Comparison of ENCODE assay signal across 7 cellular contexts in the genomic region with DNA sequence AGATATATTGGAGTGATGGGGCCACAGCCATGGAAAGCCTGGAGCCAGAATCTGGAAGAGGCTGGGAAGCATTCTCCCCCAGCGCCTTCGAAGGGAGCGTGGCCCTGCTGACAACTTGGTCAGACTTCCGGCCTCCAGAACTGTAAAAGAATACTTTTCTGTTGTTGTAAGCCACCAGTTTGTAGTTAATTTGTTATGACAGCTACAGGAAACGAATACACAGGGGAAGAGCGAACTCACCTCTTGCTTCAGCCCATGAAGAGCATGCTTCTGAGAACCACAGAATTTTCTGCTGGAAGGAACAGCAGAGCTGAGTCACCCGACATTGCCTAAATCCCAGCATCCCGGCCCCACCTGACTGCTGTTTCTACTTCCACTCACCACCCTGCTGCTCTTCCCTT.
DNase-seq lines count a peak whose midpoint lies in the region; ATAC-seq lines count a peak whose summit lies in the region.

No MANE protein-coding gene starts in this region.

- no peaks in the 10 kb centered on the region for H3K36me3 ChIP-seq in skeletal muscle satellite cell (ENCODE audit: insufficient read depth, low read length)

- no peak overlapping the region for H3K4me3 ChIP-seq in skeletal muscle satellite cell (ENCODE audit: low read length)

- peak; percentile 99 for DNase-seq in RPMI7951 (ENCODE audit: low read depth)
- DNase-seq in fibroblast of peridontal ligament (ENCODE audit: extremely low read depth), result peak; percentile 99
- no peak for DNase-seq in NCI-H1930 (lab: John Stamatoyannopoulos, UW)
- no peak for DNase-seq in NCI-H526 treated with DMSO at 0.1 percent for 48 hours (lab: John Stamatoyannopoulos, UW)

- H3K27me3 ChIP-seq in skeletal muscle satellite cell (ENCODE audit: control insufficient read depth, insufficient read depth, low read length), result no peaks in the 10 kb centered on the region

- H3K9ac ChIP-seq in skeletal muscle satellite cell (ENCODE audit: low read depth, low read length), result peak overlapping the region; percentile 19

- H3K4me1 ChIP-seq in skeletal muscle satellite cell (ENCODE audit: control insufficient read depth, insufficient read depth, low read length), result peaks cover 46% of the 10 kb centered on the region

- peak; percentile 52 for ATAC-seq in GM21737 (IDR thresholded peaks at IDR 0.05; ENCODE audit: unreplicated experiment)
- ATAC-seq in HG03196 (IDR thresholded peaks at IDR 0.05; ENCODE audit: unreplicated experiment), result no peak

- H3K4me2 ChIP-seq in skeletal muscle satellite cell (ENCODE audit: low read length), result peak overlapping the region; percentile 13

- H3K9me3 ChIP-seq in skeletal muscle satellite cell (replicated peaks; ENCODE audit: low read length), result no peaks in the 10 kb centered on the region

Comparison
In these comparisons a context has a peak if more than half of its experiments do, and no peak if none do; other contexts are left out.
1. DNase-seq: peak in RPMI7951 (single experiment) and fibroblast of peridontal ligament (single experiment); none in NCI-H1930 (0 of 2) and NCI-H526 treated with DMSO at 0.1 percent for 48 hours (single experiment).